11 cellular contexts compared by ENCODE assay signal in the genomic region with DNA sequence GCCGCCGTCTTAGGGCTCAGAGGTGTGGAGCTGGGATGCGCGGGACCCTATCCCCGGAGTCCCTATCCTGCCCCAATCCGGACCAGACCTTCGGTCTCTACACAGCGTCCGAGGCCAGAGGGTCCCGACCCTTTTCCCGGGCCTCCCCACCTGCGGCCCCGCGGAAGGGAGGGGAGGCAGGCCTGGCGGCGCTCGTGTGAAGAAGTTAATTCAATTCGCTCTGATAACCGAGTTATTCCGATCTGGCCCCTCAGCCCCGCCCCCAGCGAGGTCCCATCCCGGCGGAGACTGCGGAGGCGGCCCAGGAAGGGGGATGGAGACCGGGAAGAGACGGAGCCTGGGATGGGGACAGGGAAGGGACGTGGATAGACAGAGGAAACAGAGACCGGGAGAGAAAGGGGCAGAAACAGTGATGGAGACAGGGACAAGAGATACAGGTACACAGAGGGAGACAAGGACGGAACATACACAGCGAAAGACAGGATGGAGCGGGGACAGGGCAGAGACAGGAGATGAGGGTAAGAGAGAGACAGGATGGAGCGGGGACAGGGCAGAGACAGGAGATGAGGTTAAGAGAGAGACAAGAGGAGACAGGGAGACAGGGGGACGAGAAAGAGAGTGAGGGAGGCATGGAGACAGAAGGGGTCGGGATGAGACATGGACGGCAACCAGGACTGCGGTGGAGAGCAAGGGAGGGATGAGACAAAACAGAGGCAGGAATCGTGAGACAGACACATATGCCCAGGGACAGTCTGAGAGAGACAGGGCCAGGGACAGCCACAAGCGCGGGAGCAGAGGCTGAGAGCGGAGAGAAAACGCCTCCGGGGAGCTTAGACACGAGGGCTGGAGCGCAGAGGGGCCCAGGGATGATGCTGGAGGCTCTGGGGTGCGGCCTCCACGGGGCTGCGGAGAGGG. TPM values are rescaled to one million over a fixed set of nuclear protein-coding genes. Genes with fewer than 3 reads are reported as not detected.
DNase-seq lines count a peak whose midpoint lies in the region; ATAC-seq, FAIRE-seq and TF ChIP-seq lines count a peak whose summit lies in the region.
"Had no signal": no experiment of that assay in that cellular context is flagged by ENCODE, and none has a peak within 500 bp of the region (broad histone marks: within the 10 kb centered on the region; RNA-seq: fewer than 3 reads in every experiment).

No MANE protein-coding gene starts in this region.

- H3K79me2 ChIP-seq in endothelial cell of umbilical vein (ENCODE audit: control insufficient read depth, insufficient read depth, low read length) (no peaks in the 10 kb centered on the region), osteoblast (ENCODE audit: insufficient read depth, low read length) (no peaks in the 10 kb centered on the region)

- no peak overlapping the region for H3K9ac ChIP-seq in endothelial cell of umbilical vein (replicated peaks; ENCODE audit: extremely low read depth, insufficient read depth, low read length)

- no TSS peak for BruUV-seq in endothelial cell of umbilical vein (replicated peaks; lab: Mats Ljungman, UMichigan)

- no peak overlapping the region for H2AFZ ChIP-seq in endothelial cell of umbilical vein (ENCODE audit: low read depth, low read length)
- H2AFZ ChIP-seq in osteoblast (ENCODE audit: low read length), result no peak overlapping the region

- intact Hi-C loops in endothelial cell of umbilical vein (cut with micrococcal nuclease), result no loop called here

- dilution Hi-C loops in endothelial cell of umbilical vein (cut with MboI; ENCODE audit: extremely low pct_ligation_motif_present, low sequenced_read_pairs), result no loop called here

- no peaks in the 10 kb centered on the region for H3K9me1 ChIP-seq in endothelial cell of umbilical vein (replicated peaks; ENCODE audit: control insufficient read depth, extremely low read depth, insufficient read depth, low read length)

- ATAC-seq in GM18498 (IDR thresholded peaks at IDR 0.05; ENCODE audit: unreplicated experiment) (no peak), GM18520 (IDR thresholded peaks at IDR 0.05; ENCODE audit: unreplicated experiment) (no peak)

- FAIRE-seq in endothelial cell of umbilical vein (lab: Jason Lieb, UNC), result no peak
- FAIRE-seq: frontal cortex had no signal

- no peak for TF ChIP-seq POLR2A in endothelial cell of umbilical vein (IDR thresholded peaks at IDR 0.05; ENCODE audit: low read depth, low read length)

- peak; percentile 97 for DNase-seq in BE2C
- no peak for DNase-seq in endothelial cell of umbilical vein (ENCODE audit: low read depth, low spot score)
- DNase-seq in osteoblast (ENCODE audit: insufficient read length, low spot score, missing footprints), result peak; percentile 83
- DNase-seq in hippocampal formation (lab: John Stamatoyannopoulos, UW), result no peak
- no peak for DNase-seq in NCI-H524 (lab: John Stamatoyannopoulos, UW)
- DNase-seq: DND-41 had no signal

- H3K4me2 ChIP-seq in endothelial cell of umbilical vein (ENCODE audit: insufficient read depth, low read length) (no peak overlapping the region), osteoblast (ENCODE audit: insufficient read depth, low read length) (no peak overlapping the region)

- H3K4me3 ChIP-seq in BE2C (ENCODE audit: low read depth, low read length) (peak overlapping the region; percentile 100), HEK293 (ENCODE audit: low read depth, low read length) (no peak overlapping the region), endothelial cell of umbilical vein (replicated peaks in 1 of 3; ENCODE audit: insufficient read depth in 1 of 3, low read depth in 1 of 3, low read length in 3 of 3) (no peak overlapping the region), osteoblast (ENCODE audit: insufficient read depth, low read length) (no peak overlapping the region)

- POLR2A ChIA-PET in HEK293 (lab: Yijun Ruan, JAX) (no interaction called here), endothelial cell of umbilical vein (lab: Charles Lee) (no interaction called here)

- no peak for TF ChIP-seq CTCF in BE2C (IDR thresholded peaks at IDR 0.05; ENCODE audit: low read depth, low read length)
- TF ChIP-seq CTCF in HEK293 (tag by site-specific recombination; IDR thresholded peaks at IDR 0.05), result no peak
- no peak for TF ChIP-seq CTCF in endothelial cell of umbilical vein (IDR thresholded peaks at IDR 0.05; ENCODE audit: extremely low read depth in 1 of 2, insufficient read depth in 1 of 2, low read depth in 1 of 2, low read length in 2 of 2)
- no peak for TF ChIP-seq CTCF in osteoblast (IDR thresholded peaks at IDR 0.05; ENCODE audit: extremely low read depth, low read depth, low read length)

- no peaks in the 10 kb centered on the region for H4K20me1 ChIP-seq in endothelial cell of umbilical vein (replicated peaks; ENCODE audit: control insufficient read depth, extremely low read depth, insufficient read depth, low read length)
- H4K20me1 ChIP-seq in osteoblast (ENCODE audit: insufficient read depth, low read length), result no peaks in the 10 kb centered on the region

- H3K27me3 ChIP-seq in BE2C, result no peaks in the 10 kb centered on the region
- H3K27me3 ChIP-seq in endothelial cell of umbilical vein (ENCODE audit: control insufficient read depth in 2 of 2, insufficient read depth in 2 of 2, low read length in 2 of 2), result peaks cover 72 to 87% of the 10 kb centered on the region in 2 experiments
- H3K27me3 ChIP-seq in osteoblast (ENCODE audit: insufficient read depth, low read length), result peaks cover 67% of the 10 kb centered on the region

- H3K36me3 ChIP-seq in BE2C (peaks cover 40% of the 10 kb centered on the region), HEK293 (ENCODE audit: control insufficient read depth in 2 of 2, insufficient read depth in 1 of 2, low read length in 2 of 2) (no peaks in the 10 kb centered on the region), endothelial cell of umbilical vein (ENCODE audit: control insufficient read depth in 2 of 2, extremely low read depth in 1 of 2, insufficient read depth in 2 of 2, low read length in 2 of 2) (no peaks in the 10 kb centered on the region), osteoblast (ENCODE audit: insufficient read depth, low read length) (no peaks in the 10 kb centered on the region)

- H3K27ac ChIP-seq in HEK293 (ENCODE audit: extremely low read depth, low read depth, low read length), result no peak overlapping the region
- H3K27ac ChIP-seq in endothelial cell of umbilical vein (ENCODE audit: insufficient read depth, low read depth, low read length), result no peak overlapping the region
- H3K27ac ChIP-seq in osteoblast (ENCODE audit: low read depth, low read length), result no peak overlapping the region

- H3K4me1 ChIP-seq in BE2C (peaks cover 4% of the 10 kb centered on the region), HEK293 (ENCODE audit: control insufficient read depth, insufficient read depth, low read length) (no peaks in the 10 kb centered on the region), endothelial cell of umbilical vein (ENCODE audit: control insufficient read depth, extremely low read depth, insufficient read depth, low read length) (peaks cover 7% of the 10 kb centered on the region), osteoblast (ENCODE audit: insufficient read depth, low read length) (peaks cover under 1% of the 10 kb centered on the region)

- H3K9me3 ChIP-seq in BE2C, result no peaks in the 10 kb centered on the region
- H3K9me3 ChIP-seq in HEK293 (ENCODE audit: control insufficient read depth, insufficient read depth, low read depth, low read length), result no peaks in the 10 kb centered on the region
- H3K9me3 ChIP-seq in endothelial cell of umbilical vein (replicated peaks; ENCODE audit: control insufficient read depth, insufficient read depth, low read length), result no peaks in the 10 kb centered on the region
- H3K9me3 ChIP-seq in osteoblast (ENCODE audit: low read depth, low read length), result no peaks in the 10 kb centered on the region

- CTCF ChIA-PET in HEK293 (lab: Yijun Ruan, JAX) (interaction anchor here (0.6 to 0.8 kb wide), 2 partner anchors 19 to 47 kb away, joined by 3 read pairs; no protein-coding TSS in a partner anchor), endothelial cell of umbilical vein (lab: Charles Lee) (interaction anchor here (1.3 to 1.7 kb wide), 2 partner anchors 186 to 187 kb away, joined by 3 to 8 read pairs; no protein-coding TSS in a partner anchor)

RNA-seq across cellular contexts. Expression of a gene that starts 0.6 kb away (rescaled TPM):
- 419 TPM for polyA plus RNA-seq in BE2C (2012; ENCODE audit: insufficient read depth, insufficient read length, low read depth)
- total RNA-seq in endothelial cell of umbilical vein (not detected in 2 replicates), osteoblast (not detected in 2 replicates)
- polyA plus RNA-seq in endothelial cell of umbilical vein, result not detected in 2 replicates
- polyA plus RNA-seq in endothelial cell of umbilical vein (2011; cell fraction: cytosol; rRNA removed), result not detected in 2 replicates
- not detected in 2 replicates for polyA plus RNA-seq in endothelial cell of umbilical vein (2011; cell fraction: nucleus; rRNA removed)
- polyA plus RNA-seq in endothelial cell of umbilical vein (2012), result not detected in 2 replicates
- not detected in 2 replicates for polyA minus RNA-seq in endothelial cell of umbilical vein
- polyA minus RNA-seq in endothelial cell of umbilical vein (2011; cell fraction: cytosol; rRNA and poly(A)+ RNA removed), result not detected
- polyA minus RNA-seq in endothelial cell of umbilical vein (2011; cell fraction: nucleus; rRNA and poly(A)+ RNA removed), result not detected in 2 replicates
- total RNA-seq: frontal cortex, temporal lobe had no signal

RNA-seq across cellular contexts. Expression of a gene that starts 20.0 kb away (rescaled TPM):
- 271 TPM for polyA plus RNA-seq in BE2C (2012; ENCODE audit: insufficient read depth, insufficient read length, low read depth)
- 184 and 211 TPM in 2 replicates for total RNA-seq in endothelial cell of umbilical vein
- polyA plus RNA-seq in endothelial cell of umbilical vein, result 125 and 153 TPM in 2 replicates
- polyA plus RNA-seq in endothelial cell of umbilical vein (2011; cell fraction: cytosol; rRNA removed), result 52.7 and 60.3 TPM in 2 replicates
- polyA plus RNA-seq in endothelial cell of umbilical vein (2011; cell fraction: nucleus; rRNA removed), result 839 and 1,020 TPM in 2 replicates
- 89.2 and 105 TPM in 2 replicates for polyA plus RNA-seq in endothelial cell of umbilical vein (2012)
- 157 and 171 TPM in 2 replicates for polyA minus RNA-seq in endothelial cell of umbilical vein
- 121 TPM for polyA minus RNA-seq in endothelial cell of umbilical vein (2011; cell fraction: cytosol; rRNA and poly(A)+ RNA removed)
- polyA minus RNA-seq in endothelial cell of umbilical vein (2011; cell fraction: nucleus; rRNA and poly(A)+ RNA removed), result 213 and 246 TPM in 2 replicates
- 86.5 and 92.2 TPM in 2 replicates for total RNA-seq in osteoblast

RNA-seq across cellular contexts. Expression of a gene that starts 28.0 kb away (rescaled TPM):
- not detected for polyA plus RNA-seq in BE2C (2012; ENCODE audit: insufficient read depth, insufficient read length, low read depth)
- total RNA-seq in endothelial cell of umbilical vein (not detected in 2 replicates), osteoblast (not detected in 2 replicates)
- not detected in 2 replicates for polyA plus RNA-seq in endothelial cell of umbilical vein
- polyA plus RNA-seq in endothelial cell of umbilical vein (2011; cell fraction: cytosol; rRNA removed), result not detected in 2 replicates
- not detected in 2 replicates for polyA plus RNA-seq in endothelial cell of umbilical vein (2011; cell fraction: nucleus; rRNA removed)
- polyA plus RNA-seq in endothelial cell of umbilical vein (2012), result not detected in 2 replicates
- polyA minus RNA-seq in endothelial cell of umbilical vein, result not detected in 2 replicates
- not detected for polyA minus RNA-seq in endothelial cell of umbilical vein (2011; cell fraction: cytosol; rRNA and poly(A)+ RNA removed)
- not detected in 2 replicates for polyA minus RNA-seq in endothelial cell of umbilical vein (2011; cell fraction: nucleus; rRNA and poly(A)+ RNA removed)

RNA-seq across cellular contexts. Expression of a gene that starts 52.6 kb away (rescaled TPM):
- polyA plus RNA-seq in BE2C (2012; ENCODE audit: insufficient read depth, insufficient read length, low read depth), result not detected
- total RNA-seq in endothelial cell of umbilical vein, result not detected in 2 replicates
- not detected in 2 replicates for polyA plus RNA-seq in endothelial cell of umbilical vein
- polyA plus RNA-seq in endothelial cell of umbilical vein (2011; cell fraction: cytosol; rRNA removed), result not detected in 2 replicates
- not detected in 2 replicates for polyA plus RNA-seq in endothelial cell of umbilical vein (2011; cell fraction: nucleus; rRNA removed)
- not detected in 2 replicates for polyA plus RNA-seq in endothelial cell of umbilical vein (2012)
- not detected in 2 replicates for polyA minus RNA-seq in endothelial cell of umbilical vein
- 83.2 TPM for polyA minus RNA-seq in endothelial cell of umbilical vein (2011; cell fraction: cytosol; rRNA and poly(A)+ RNA removed)
- polyA minus RNA-seq in endothelial cell of umbilical vein (2011; cell fraction: nucleus; rRNA and poly(A)+ RNA removed), result 0.48 and 0.63 TPM in 2 replicates
- total RNA-seq in osteoblast, result under 0.01 and 0.36 TPM in 2 replicates
- total RNA-seq: frontal cortex had no signal

Comparison
In these comparisons a context has a peak if more than half of its experiments do, and no peak if none do; other contexts are left out.
1. DNase-seq: peak in BE2C (single experiment) and osteoblast (single experiment); none in endothelial cell of umbilical vein (single experiment), hippocampal formation (0 of 2) and NCI-H524 (0 of 2).